ENCODE assay signal across 22 cellular contexts in the genomic region with DNA sequence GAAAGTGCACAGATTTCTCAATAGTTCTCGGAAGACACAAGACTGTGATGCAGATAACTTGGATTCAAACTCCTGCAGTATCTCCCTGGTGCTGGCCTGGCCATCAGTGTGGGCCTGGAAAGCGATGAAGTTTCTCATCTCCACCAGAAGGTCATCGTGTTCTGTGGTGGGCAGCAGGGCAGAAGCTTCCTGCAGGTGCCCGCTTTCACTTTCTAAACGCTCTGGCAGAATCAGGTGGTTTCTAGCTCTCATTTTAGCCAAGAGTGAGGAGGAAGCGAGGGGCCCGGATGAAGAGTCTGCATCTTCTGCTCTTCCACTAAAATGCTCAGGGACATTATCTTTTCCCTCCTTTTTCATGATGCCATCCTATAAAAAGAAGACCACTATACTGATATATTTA.
DNase-seq lines count a peak whose midpoint lies in the region; ATAC-seq and TF ChIP-seq lines count a peak whose summit lies in the region.
"Had no signal": no experiment of that assay in that cellular context is flagged by ENCODE, and none has a peak within 500 bp of the region (broad histone marks: within the 10 kb centered on the region; RNA-seq: fewer than 3 reads in every experiment).

No MANE protein-coding gene starts in this region.

- TF ChIP-seq CTCF in GM12865 (IDR thresholded peaks at IDR 0.05; ENCODE audit: insufficient read depth, low read depth, low read length, missing control alignments) (no peak), fibroblast of villous mesenchyme (IDR thresholded peaks at IDR 0.05; ENCODE audit: insufficient read depth, low read depth, low read length) (no peak)

- DNase-seq in GM12865 (ENCODE audit: low read depth), result peak; percentile 59
- DNase-seq in amniotic epithelial cell (ENCODE audit: low read depth), result peak; percentile 58
- DNase-seq in fibroblast of villous mesenchyme (ENCODE audit: low read depth), result peak; percentile 22
- no peak for DNase-seq in left cardiac atrium
- DNase-seq: 8988T; ACHN; AML-193; BE2C; CD4-positive, alpha-beta T cell; CD8-positive, alpha-beta memory T cell; DMS 273 treated with DMSO at 0.1 percent for 48 hours; DMS79; EL; GDM1; GOT3; HFFc6 had no signal

- H3K4me3 ChIP-seq in GM12865 (ENCODE audit: low read depth, low read length), result no peak overlapping the region
- no peak overlapping the region for H3K4me3 ChIP-seq in fibroblast of villous mesenchyme (ENCODE audit: low read depth, low read length)
- H3K4me3 ChIP-seq: A549; BLaER1 treated with 17β-estradiol and CSF1 and Interleukin-3, amounts not matched to agents 10 nM and 100 nM; HAP-1 had no signal

- intact Hi-C loops in left cardiac atrium (cut with DNase I), result no loop called here

- peak; percentile 49 for ATAC-seq in GM21423 (IDR thresholded peaks at IDR 0.05; ENCODE audit: unreplicated experiment)
- no peak for ATAC-seq in left cardiac atrium
- no peak for ATAC-seq in GM18873 (IDR thresholded peaks at IDR 0.05; ENCODE audit: low FRiP score, unreplicated experiment)
- ATAC-seq in HG03045 (IDR thresholded peaks at IDR 0.05; ENCODE audit: unreplicated experiment), result no peak
- ATAC-seq: A549 had no signal
